In genomic region chr1:70403759-70404158, GRCh38 we compare ENCODE assay signal across 33 cellular contexts.
"Had no signal": no experiment of that assay in that cellular context is flagged by ENCODE, and none has a peak within 500 bp of the region (broad histone marks: within the 10 kb centered on the region; RNA-seq: fewer than 3 reads in every experiment).

No MANE protein-coding gene starts in this region.

- H3K36me3 Mint-ChIP-seq: activated CD4-positive, alpha-beta memory T cell treated with anti-CD3 and anti-CD28 coated beads for 36 hours; activated CD8-positive, alpha-beta memory T cell treated with anti-CD3 and anti-CD28 coated beads, Interleukin-2, amount 10 ng/mL, durations not matched to agents 7 days and 5 days; activated naive CD4-positive, alpha-beta T cell treated with anti-CD3 and anti-CD28 coated beads, Interleukin-2, amount 10 ng/mL, durations not matched to agents 7 days and 5 days; activated naive CD4-positive, alpha-beta T cell treated with anti-CD3 and anti-CD28 coated beads, Interleukin-2, amount 50 U/mL, for 72 hours; activated naive CD8-positive, alpha-beta T cell treated with anti-CD3 and anti-CD28 coated beads, Interleukin-2, amount 10 ng/mL, durations not matched to agents 7 days and 5 days; brain had no signal

- H3K4me1 Mint-ChIP-seq: activated CD4-positive, alpha-beta T cell treated with anti-CD3 and anti-CD28 coated beads for 36 hours; activated CD4-positive, alpha-beta T cell treated with anti-CD3 and anti-CD28 coated beads, Interleukin-2, amount 10 ng/mL, durations not matched to agents 24 days and 14 days; activated CD8-positive, alpha-beta memory T cell treated with anti-CD3 and anti-CD28 coated beads, Interleukin-2, amount 10 ng/mL, durations not matched to agents 7 days and 5 days; activated naive CD4-positive, alpha-beta T cell treated with anti-CD3 and anti-CD28 coated beads, Interleukin-2, amount 10 ng/mL, durations not matched to agents 7 days and 5 days had no signal

- ATAC-seq: activated CD4-positive, alpha-beta T cell treated with anti-CD3 and anti-CD28 coated beads for 36 hours; activated CD8-positive, alpha-beta memory T cell treated with anti-CD3 and anti-CD28 coated beads, Interleukin-2, amount 10 ng/mL, durations not matched to agents 7 days and 5 days; activated CD8-positive, alpha-beta T cell treated with anti-CD3 and anti-CD28 coated beads, Interleukin-2, amount 10 ng/mL, durations not matched to agents 7 days and 5 days; activated naive CD4-positive, alpha-beta T cell treated with anti-CD3 and anti-CD28 coated beads, Interleukin-2, amount 50 U/mL, for 72 hours; esophagus mucosa had no signal

- H3K27ac ChIP-seq: ascending aorta, breast epithelium, cardiac muscle cell, colonic mucosa, WERI-Rb-1 had no signal

- H3K36me3 ChIP-seq: ascending aorta, breast epithelium, cardiac muscle cell, colonic mucosa, WERI-Rb-1 had no signal

- H3K27ac Mint-ChIP-seq: activated CD4-positive, alpha-beta memory T cell treated with anti-CD3 and anti-CD28 coated beads for 36 hours; activated CD4-positive, alpha-beta T cell treated with anti-CD3 and anti-CD28 coated beads for 36 hours; activated CD4-positive, alpha-beta T cell treated with anti-CD3 and anti-CD28 coated beads, Interleukin-2, amount 10 ng/mL, durations not matched to agents 24 days and 14 days; activated CD8-positive, alpha-beta memory T cell treated with anti-CD3 and anti-CD28 coated beads, Interleukin-2, amount 10 ng/mL, durations not matched to agents 7 days and 5 days; activated CD8-positive, alpha-beta T cell treated with anti-CD3 and anti-CD28 coated beads, Interleukin-2, amount 10 ng/mL, durations not matched to agents 7 days and 5 days; activated naive CD4-positive, alpha-beta T cell treated with anti-CD3 and anti-CD28 coated beads, Interleukin-2, amount 10 ng/mL, durations not matched to agents 7 days and 5 days; activated naive CD4-positive, alpha-beta T cell treated with anti-CD3 and anti-CD28 coated beads, Interleukin-2, amount 50 U/mL, for 72 hours; activated naive CD8-positive, alpha-beta T cell treated with anti-CD3 and anti-CD28 coated beads, Interleukin-2, amount 10 ng/mL, durations not matched to agents 7 days and 5 days; activated T-helper 1 cell treated with anti-CD3 and anti-CD28 coated beads, Interleukin-12 subunit alpha, Interleukin-12 subunit beta, Interleukin-2, Interleukin-4 antibody, amounts not matched to agents 30 ng/mL and 10 ng/mL and 1 ng/mL, durations not matched to agents 14 hours and 24 hours and 36 hours; activated T-helper 2 cell treated with anti-CD3 and anti-CD28 coated beads, Interferon-gamma antibody, Interleukin-2, Interleukin-4, amounts not matched to agents 10 μg/mL and 5 μg/mL and 100 μg/mL, durations not matched to agents 14 hours and 24 hours and 36 hours; brain; T-helper 2 cell treated with Interferon-gamma antibody and Interleukin-4, amounts not matched to agents 5 μg/mL and 100 μg/mL, for 36 hours had no signal

- DNase-seq: activated CD4-positive, alpha-beta memory T cell treated with anti-CD3 and anti-CD28 coated beads for 36 hours; activated CD4-positive, alpha-beta T cell treated with anti-CD3 and anti-CD28 coated beads for 36 hours; activated CD4-positive, alpha-beta T cell treated with anti-CD3 and anti-CD28 coated beads, Interleukin-2, amount 10 ng/mL, durations not matched to agents 24 days and 14 days; activated CD4-positive, CD25-positive, alpha-beta regulatory T cell; activated CD4-positive, CD25-positive, alpha-beta regulatory T cell treated with anti-CD3 and anti-CD28 coated beads, Interleukin-2, amount 50 U/mL, for 72 hours; activated CD8-positive, alpha-beta memory T cell treated with anti-CD3 and anti-CD28 coated beads, Interleukin-2, amount 10 ng/mL, durations not matched to agents 7 days and 5 days; activated CD8-positive, alpha-beta memory T cell treated with anti-CD3 and anti-CD28 coated beads, Interleukin-2, amount 50 U/mL, for 4 hours; activated CD8-positive, alpha-beta T cell treated with anti-CD3 and anti-CD28 coated beads, Interleukin-2, amount 10 ng/mL, durations not matched to agents 7 days and 5 days; activated gamma-delta T cell; activated naive CD4-positive, alpha-beta T cell; activated naive CD4-positive, alpha-beta T cell treated with anti-CD3 and anti-CD28 coated beads, Interleukin-2, amount 10 ng/mL, durations not matched to agents 7 days and 5 days; activated naive CD8-positive, alpha-beta T cell treated with anti-CD3 and anti-CD28 coated beads, Interleukin-2, amount 10 ng/mL, durations not matched to agents 7 days and 5 days; activated T-cell treated with anti-CD3 and anti-CD28 coated beads, Interleukin-2, amount 50 U/mL, for 1 hour; activated T-cell treated with anti-CD3 and anti-CD28 coated beads, Interleukin-2, amount 50 U/mL, for 48 hours; central memory CD4-positive, alpha-beta T cell; cerebellar nuclear complex; colonic mucosa; effector CD8-positive, alpha-beta T cell; foreskin fibroblast; head of caudate nucleus; hippocampal formation; T1000; WERI-Rb-1 had no signal

- H3K27me3 ChIP-seq: ascending aorta, breast epithelium, cardiac muscle cell, colonic mucosa had no signal

- H3K4me1 ChIP-seq: ascending aorta, breast epithelium, colonic mucosa had no signal

- FAIRE-seq: frontal cortex had no signal

- H3K9me3 Mint-ChIP-seq: activated CD4-positive, alpha-beta memory T cell treated with anti-CD3 and anti-CD28 coated beads for 36 hours; activated CD4-positive, alpha-beta T cell treated with anti-CD3 and anti-CD28 coated beads, Interleukin-2, amount 10 ng/mL, durations not matched to agents 24 days and 14 days; activated naive CD4-positive, alpha-beta T cell treated with anti-CD3 and anti-CD28 coated beads, Interleukin-2, amount 10 ng/mL, durations not matched to agents 7 days and 5 days; activated naive CD4-positive, alpha-beta T cell treated with anti-CD3 and anti-CD28 coated beads, Interleukin-2, amount 50 U/mL, for 72 hours; activated naive CD8-positive, alpha-beta T cell treated with anti-CD3 and anti-CD28 coated beads, Interleukin-2, amount 10 ng/mL, durations not matched to agents 7 days and 5 days; activated T-helper 1 cell treated with anti-CD3 and anti-CD28 coated beads, Interleukin-12 subunit alpha, Interleukin-12 subunit beta, Interleukin-2, Interleukin-4 antibody, amounts not matched to agents 30 ng/mL and 10 ng/mL and 1 ng/mL, durations not matched to agents 14 hours and 24 hours and 36 hours; activated T-helper 2 cell treated with anti-CD3 and anti-CD28 coated beads, Interferon-gamma antibody, Interleukin-2, Interleukin-4, amounts not matched to agents 10 μg/mL and 5 μg/mL and 100 μg/mL, durations not matched to agents 14 hours and 24 hours and 36 hours; brain; T-helper 2 cell treated with Interferon-gamma antibody and Interleukin-4, amounts not matched to agents 5 μg/mL and 100 μg/mL, for 36 hours had no signal

- H3K4me3 Mint-ChIP-seq: activated CD4-positive, alpha-beta memory T cell treated with anti-CD3 and anti-CD28 coated beads for 36 hours; activated CD4-positive, alpha-beta T cell treated with anti-CD3 and anti-CD28 coated beads for 36 hours; activated CD4-positive, alpha-beta T cell treated with anti-CD3 and anti-CD28 coated beads, Interleukin-2, amount 10 ng/mL, durations not matched to agents 24 days and 14 days; activated CD8-positive, alpha-beta memory T cell treated with anti-CD3 and anti-CD28 coated beads, Interleukin-2, amount 10 ng/mL, durations not matched to agents 7 days and 5 days; activated CD8-positive, alpha-beta T cell treated with anti-CD3 and anti-CD28 coated beads, Interleukin-2, amount 10 ng/mL, durations not matched to agents 7 days and 5 days; activated naive CD4-positive, alpha-beta T cell treated with anti-CD3 and anti-CD28 coated beads, Interleukin-2, amount 10 ng/mL, durations not matched to agents 7 days and 5 days; activated naive CD8-positive, alpha-beta T cell treated with anti-CD3 and anti-CD28 coated beads, Interleukin-2, amount 10 ng/mL, durations not matched to agents 7 days and 5 days; activated T-helper 1 cell treated with anti-CD3 and anti-CD28 coated beads, Interleukin-12 subunit alpha, Interleukin-12 subunit beta, Interleukin-2, Interleukin-4 antibody, amounts not matched to agents 30 ng/mL and 10 ng/mL and 1 ng/mL, durations not matched to agents 14 hours and 24 hours and 36 hours; brain; T-helper 2 cell treated with Interferon-gamma antibody and Interleukin-4, amounts not matched to agents 5 μg/mL and 100 μg/mL, for 36 hours had no signal

- H3K9me3 ChIP-seq: ascending aorta, breast epithelium, colonic mucosa had no signal

- H3K4me3 ChIP-seq: ascending aorta, breast epithelium, cardiac muscle cell, colonic mucosa had no signal
